ENCODE assay signal across 1 cellular context in the genomic region with DNA sequence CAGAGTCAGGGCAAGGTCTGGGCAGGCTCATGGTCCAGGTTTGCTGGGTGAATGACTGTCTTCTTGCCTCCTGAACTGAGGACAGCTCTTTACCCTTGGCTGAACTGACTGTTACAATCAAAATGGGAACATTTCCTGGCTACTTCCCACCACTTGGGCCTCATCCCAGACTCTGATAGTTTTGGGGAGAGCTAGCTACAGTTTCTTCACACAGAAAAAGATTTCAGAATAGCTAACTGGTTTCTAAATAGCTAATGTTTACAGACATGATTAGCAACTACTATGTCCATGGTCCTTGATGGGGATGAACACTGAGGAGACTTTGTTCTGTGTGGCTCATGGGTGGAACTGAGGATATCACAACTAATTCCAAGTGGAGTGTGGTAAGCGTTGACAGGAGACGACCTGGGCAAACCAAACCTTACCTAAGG.
TF ChIP-seq lines count a peak whose summit lies in the region.

No MANE protein-coding gene starts in this region.

TF ChIP-seq in HepG2, 621 proteins besides CTCF, POLR2A, EP300 and RAD21 (continued from another document):
- no peak for TF ChIP-seq ZNF441 (CRISPR knock-in tag; IDR thresholded peaks at IDR 0.05; ENCODE audit: borderline replicate concordance)
- no peak for TF ChIP-seq NFIB (CRISPR knock-in tag; IDR thresholded peaks at IDR 0.05; ENCODE audit: borderline replicate concordance)
- TF ChIP-seq U2AF1 (optimal IDR thresholded peaks at IDR 0.05; ENCODE audit: low read depth, low read length): no peak
- TF ChIP-seq HNRNPLL (IDR thresholded peaks at IDR 0.05; ENCODE audit: low read depth, low read length, poor library complexity, severe bottlenecking): no peak
- TF ChIP-seq CHCHD3 (CRISPR knock-in tag; IDR thresholded peaks at IDR 0.05): no peak
- TF ChIP-seq, protein P1, sequence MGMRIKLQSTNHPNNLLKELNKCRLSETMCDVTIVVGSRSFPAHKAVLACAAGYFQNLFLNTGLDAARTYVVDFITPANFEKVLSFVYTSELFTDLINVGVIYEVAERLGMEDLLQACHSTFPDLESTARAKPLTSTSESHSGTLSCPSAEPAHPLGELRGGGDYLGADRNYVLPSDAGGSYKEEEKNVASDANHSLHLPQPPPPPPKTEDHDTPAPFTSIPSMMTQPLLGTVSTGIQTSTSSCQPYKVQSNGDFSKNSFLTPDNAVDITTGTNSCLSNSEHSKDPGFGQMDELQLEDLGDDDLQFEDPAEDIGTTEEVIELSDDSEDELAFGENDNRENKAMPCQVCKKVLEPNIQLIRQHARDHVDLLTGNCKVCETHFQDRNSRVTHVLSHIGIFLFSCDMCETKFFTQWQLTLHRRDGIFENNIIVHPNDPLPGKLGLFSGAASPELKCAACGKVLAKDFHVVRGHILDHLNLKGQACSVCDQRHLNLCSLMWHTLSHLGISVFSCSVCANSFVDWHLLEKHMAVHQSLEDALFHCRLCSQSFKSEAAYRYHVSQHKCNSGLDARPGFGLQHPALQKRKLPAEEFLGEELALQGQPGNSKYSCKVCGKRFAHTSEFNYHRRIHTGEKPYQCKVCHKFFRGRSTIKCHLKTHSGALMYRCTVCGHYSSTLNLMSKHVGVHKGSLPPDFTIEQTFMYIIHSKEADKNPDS (CRISPR knock-in tag; IDR thresholded peaks at IDR 0.05): no peak
- TF ChIP-seq TCF12 (IDR thresholded peaks at IDR 0.05): no peak
- no peak for TF ChIP-seq TCF12 (CRISPR knock-in tag; IDR thresholded peaks at IDR 0.05)
- TF ChIP-seq POLR2AphosphoS2 (IDR thresholded peaks at IDR 0.05; ENCODE audit: low read depth, low read length): no peak
- no peak for TF ChIP-seq ZNF383 (CRISPR knock-in tag; IDR thresholded peaks at IDR 0.05; ENCODE audit: borderline replicate concordance)
- no peak for TF ChIP-seq ZNF558 (CRISPR knock-in tag; IDR thresholded peaks at IDR 0.05; ENCODE audit: borderline replicate concordance)
- TF ChIP-seq ZNF317 (CRISPR knock-in tag; IDR thresholded peaks at IDR 0.05): peak; percentile 86
- TF ChIP-seq, protein P2, sequence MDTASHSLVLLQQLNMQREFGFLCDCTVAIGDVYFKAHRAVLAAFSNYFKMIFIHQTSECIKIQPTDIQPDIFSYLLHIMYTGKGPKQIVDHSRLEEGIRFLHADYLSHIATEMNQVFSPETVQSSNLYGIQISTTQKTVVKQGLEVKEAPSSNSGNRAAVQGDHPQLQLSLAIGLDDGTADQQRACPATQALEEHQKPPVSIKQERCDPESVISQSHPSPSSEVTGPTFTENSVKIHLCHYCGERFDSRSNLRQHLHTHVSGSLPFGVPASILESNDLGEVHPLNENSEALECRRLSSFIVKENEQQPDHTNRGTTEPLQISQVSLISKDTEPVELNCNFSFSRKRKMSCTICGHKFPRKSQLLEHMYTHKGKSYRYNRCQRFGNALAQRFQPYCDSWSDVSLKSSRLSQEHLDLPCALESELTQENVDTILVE (CRISPR knock-in tag; IDR thresholded peaks at IDR 0.05): no peak
